19 cellular contexts compared by ENCODE assay signal in genomic region chr12:121331268-121331667, GRCh38.
"Had no signal": no experiment of that assay in that cellular context is flagged by ENCODE, and none has a peak within 500 bp of the region (broad histone marks: within the 10 kb centered on the region; RNA-seq: fewer than 3 reads in every experiment).

No MANE protein-coding gene starts in this region.

- H3K27ac Mint-ChIP-seq: activated CD4-positive, alpha-beta memory T cell treated with anti-CD3 and anti-CD28 coated beads for 36 hours; activated naive CD4-positive, alpha-beta T cell treated with anti-CD3 and anti-CD28 coated beads, Interleukin-2, amount 50 U/mL, for 24 hours; T-cell had no signal

- H3K4me3 ChIP-seq: adrenal gland, heart left ventricle, transverse colon, vagina had no signal

- H3K27me3 Mint-ChIP-seq: activated CD4-positive, alpha-beta memory T cell treated with anti-CD3 and anti-CD28 coated beads for 36 hours; activated naive CD4-positive, alpha-beta T cell treated with anti-CD3 and anti-CD28 coated beads, Interleukin-2, amount 50 U/mL, for 24 hours; naive B cell; T-cell had no signal

- H3K27ac ChIP-seq: adrenal gland, heart left ventricle, parathyroid adenoma, transverse colon, vagina, WERI-Rb-1 had no signal

- FAIRE-seq: endothelial cell of umbilical vein, frontal cortex had no signal

- H3K4me1 ChIP-seq: adrenal gland, parathyroid adenoma, vagina had no signal

- H3K9me3 ChIP-seq: adrenal gland, heart left ventricle, transverse colon, vagina had no signal

- DNase-seq: activated CD4-positive, alpha-beta memory T cell treated with anti-CD3 and anti-CD28 coated beads for 36 hours; activated effector memory CD4-positive, alpha-beta T cell treated with anti-CD3 and anti-CD28 coated beads, Interleukin-2, amount 50 U/mL, for 16 hours; activated T-cell treated with anti-CD3 and anti-CD28 coated beads, Interleukin-2, amount 50 U/mL, for 4 hours; adrenal gland; cortex of kidney; effector CD4-positive, alpha-beta T cell; heart left ventricle; left colon; naive B cell; stimulated activated CD4-positive, alpha-beta T cell treated with anti-CD3 and anti-CD28 coated beads, Interleukin-15, amount 100 ng/mL, for 24 hours; stimulated activated naive CD8-positive, alpha-beta T cell treated with anti-CD3 and anti-CD28 coated beads, Interleukin-15, Interleukin-2, amounts not matched to agents 100 U/mL and 50 U/mL, for 24 hours; T-cell; transverse colon; WERI-Rb-1 had no signal

- H3K9me3 Mint-ChIP-seq: activated CD4-positive, alpha-beta memory T cell treated with anti-CD3 and anti-CD28 coated beads for 36 hours; activated naive CD4-positive, alpha-beta T cell treated with anti-CD3 and anti-CD28 coated beads, Interleukin-2, amount 50 U/mL, for 24 hours; activated T-cell treated with anti-CD3 and anti-CD28 coated beads, Interleukin-2, amount 50 U/mL, for 4 hours; naive B cell; T-cell had no signal

- H3K27me3 ChIP-seq: adrenal gland, heart left ventricle, transverse colon, vagina had no signal

- ATAC-seq: activated T-cell treated with anti-CD3 and anti-CD28 coated beads, Interleukin-2, amount 50 U/mL, for 4 hours; heart left ventricle; left colon; stimulated activated naive CD8-positive, alpha-beta T cell treated with anti-CD3 and anti-CD28 coated beads, Interleukin-15, Interleukin-2, amounts not matched to agents 100 U/mL and 50 U/mL, for 24 hours; T-cell had no signal

- H3K4me3 Mint-ChIP-seq: activated CD4-positive, alpha-beta memory T cell treated with anti-CD3 and anti-CD28 coated beads for 36 hours; activated naive CD4-positive, alpha-beta T cell treated with anti-CD3 and anti-CD28 coated beads, Interleukin-2, amount 50 U/mL, for 24 hours; activated T-cell treated with anti-CD3 and anti-CD28 coated beads, Interleukin-2, amount 50 U/mL, for 4 hours; naive B cell; T-cell had no signal

- H3K4me1 Mint-ChIP-seq: naive B cell had no signal
